11 cellular contexts compared by ENCODE assay signal in genomic region chr11:79406376-79406775, GRCh38. TPM values are rescaled to one million over a fixed set of nuclear protein-coding genes. Genes with fewer than 3 reads are reported as not detected.
DNase-seq lines count a peak whose midpoint lies in the region; ATAC-seq, FAIRE-seq and TF ChIP-seq lines count a peak whose summit lies in the region.
"Had no signal": no experiment of that assay in that cellular context is flagged by ENCODE, and none has a peak within 500 bp of the region (broad histone marks: within the 10 kb centered on the region; RNA-seq: fewer than 3 reads in every experiment).

No MANE protein-coding gene starts in this region.

- no peaks in the 10 kb centered on the region for H3K79me2 ChIP-seq in trophoblast cell (ENCODE audit: control insufficient read depth, insufficient read depth, low read length, poor library complexity)

- H3K18ac ChIP-seq in trophoblast cell (ENCODE audit: low read length), result no peak overlapping the region

- TF ChIP-seq POLR2A in GM12891 (IDR thresholded peaks at IDR 0.05; ENCODE audit: low read depth, low read length), result no peak

- no peak overlapping the region for H4K12ac ChIP-seq in trophoblast cell (ENCODE audit: low read depth, low read length)

- no peak overlapping the region for H2AFZ ChIP-seq in trophoblast cell (ENCODE audit: insufficient read depth, low read length, poor library complexity)
- H2AFZ ChIP-seq: hepatocyte had no signal

- no peak overlapping the region for H3K4ac ChIP-seq in trophoblast cell (ENCODE audit: low read depth, low read length)

- H3K4me3 ChIP-seq in trophoblast cell (ENCODE audit: low read depth, low read length), result no peak overlapping the region
- H3K4me3 ChIP-seq: hepatocyte, SJCRH30 had no signal

- no peaks in the 10 kb centered on the region for H3K36me3 ChIP-seq in trophoblast cell (ENCODE audit: control insufficient read depth in 1 of 2, insufficient read depth in 2 of 2, low read length in 2 of 2)
- H3K36me3 ChIP-seq: SJCRH30 had no signal

- POLR2A ChIA-PET in naive thymus-derived CD8-positive, alpha-beta T cell (lab: Charles Lee), result no interaction called here

- H4K91ac ChIP-seq in trophoblast cell (ENCODE audit: low read depth, low read length), result no peak overlapping the region

- no peak overlapping the region for H3K9ac ChIP-seq in trophoblast cell (ENCODE audit: low read length)

- H3K9me3 Mint-ChIP-seq in naive thymus-derived CD8-positive, alpha-beta T cell, result peaks cover 0 to 8% (median 0%) of the 10 kb centered on the region in 9 donors

- H3K27ac ChIP-seq in trophoblast cell (ENCODE audit: low read depth, low read length), result no peak overlapping the region
- H3K27ac ChIP-seq: hepatocyte, SJCRH30 had no signal

- peaks cover 2% of the 10 kb centered on the region for H3K9me3 ChIP-seq in trophoblast cell (ENCODE audit: insufficient read depth, low read depth, low read length)
- H3K9me3 ChIP-seq: SJCRH30 had no signal

- H3K4me2 ChIP-seq in trophoblast cell (ENCODE audit: low read length), result no peak overlapping the region
- H3K4me2 ChIP-seq: hepatocyte had no signal

- no peak overlapping the region for H2AK5ac ChIP-seq in trophoblast cell (ENCODE audit: low read length)

- no peaks in the 10 kb centered on the region for H3K27me3 ChIP-seq in trophoblast cell (ENCODE audit: insufficient read depth, low read length)
- H3K27me3 ChIP-seq: hepatocyte, SJCRH30 had no signal

- ATAC-seq in GM19468 (IDR thresholded peaks at IDR 0.05; ENCODE audit: extremely low read depth, unreplicated experiment), result peak; percentile 86
- ATAC-seq in HG03060 (IDR thresholded peaks at IDR 0.05; ENCODE audit: low read depth, unreplicated experiment), result peak; percentile 95
- no peak for ATAC-seq in naive thymus-derived CD8-positive, alpha-beta T cell
- no peak for ATAC-seq in esophagus mucosa

- WGBS in trophoblast cell (ENCODE audit: extremely low coverage, insufficient coverage, insufficient read length), result no CpG with 5 or more reads among the region's 5 CpGs

- no peak overlapping the region for H4K8ac ChIP-seq in trophoblast cell (ENCODE audit: low read depth, low read length)

- H3K14ac ChIP-seq in trophoblast cell (ENCODE audit: low read length), result no peak overlapping the region

- peak; percentile 75 for FAIRE-seq in GM12891 (lab: Jason Lieb, UNC)

- peaks cover 0 to 23% (median 4%) of the 10 kb centered on the region in 5 donors for H3K27me3 Mint-ChIP-seq in naive thymus-derived CD8-positive, alpha-beta T cell

- peaks cover 0 to 7% (median 0%) of the 10 kb centered on the region in 4 donors for H3K4me1 Mint-ChIP-seq in naive thymus-derived CD8-positive, alpha-beta T cell

- H3K27ac Mint-ChIP-seq in naive thymus-derived CD8-positive, alpha-beta T cell, result no peak overlapping the region

- no peaks in the 10 kb centered on the region for H3K4me1 ChIP-seq in trophoblast cell (ENCODE audit: control insufficient read depth in 1 of 2, insufficient read depth in 2 of 2, low read length in 2 of 2)
- H3K4me1 ChIP-seq: SJCRH30 had no signal

- no peak overlapping the region for H2BK12ac ChIP-seq in trophoblast cell (ENCODE audit: low read length)

- no peaks in the 10 kb centered on the region for H3K79me1 ChIP-seq in trophoblast cell (ENCODE audit: low read length)

- no peak overlapping the region for H3K4me3 Mint-ChIP-seq in naive thymus-derived CD8-positive, alpha-beta T cell

- no peak overlapping the region for H2BK120ac ChIP-seq in trophoblast cell (ENCODE audit: insufficient read depth, low read length, poor library complexity)

- H3K23ac ChIP-seq in trophoblast cell (ENCODE audit: low read length), result no peak overlapping the region

- H3K36me3 Mint-ChIP-seq in naive thymus-derived CD8-positive, alpha-beta T cell, result no peaks in the 10 kb centered on the region

- peak; percentile 29 for DNase-seq in GM12891 (ENCODE audit: insufficient read length, low spot score)
- DNase-seq in NOMO-1 (lab: John Stamatoyannopoulos, UW; ENCODE audit: unreplicated experiment in 2 of 2), result peak; percentile 32 to 82
- DNase-seq in naive thymus-derived CD8-positive, alpha-beta T cell, result no peak
- no peak for DNase-seq in RKO (ENCODE audit: low spot score)
- no peak for DNase-seq in trophoblast cell
- DNase-seq: NCI-H1092 treated with DMSO at 0.1 percent for 48 hours, SJCRH30 had no signal

- H2BK5ac ChIP-seq in trophoblast cell (ENCODE audit: low read depth, low read length, poor library complexity), result no peak overlapping the region

TF ChIP-seq in GM12891, 5 proteins besides CTCF, POLR2A, EP300 and RAD21:
- TF ChIP-seq TAF1 (IDR thresholded peaks at IDR 0.05; ENCODE audit: low read depth, low read length) (no peak), POU2F2 (IDR thresholded peaks at IDR 0.05; ENCODE audit: low read depth, low read length) (no peak), PAX5 (IDR thresholded peaks at IDR 0.05; ENCODE audit: insufficient read depth, low read length, severe bottlenecking) (no peak), SPI1 (IDR thresholded peaks at IDR 0.05; ENCODE audit: low read depth, low read length) (peak; percentile 100), POLR2AphosphoS5 (IDR thresholded peaks at IDR 0.05; ENCODE audit: low read depth, low read length) (no peak)

RNA-seq across cellular contexts. Expression of gene TENM4, which starts 34.5 kb away (rescaled TPM):
- 0.06 TPM for polyA plus RNA-seq in GM12891 (2012; ENCODE audit: low read depth, missing spikeins)
- not detected for total RNA-seq in naive thymus-derived CD8-positive, alpha-beta T cell
- not detected for polyA plus RNA-seq in naive thymus-derived CD8-positive, alpha-beta T cell
- total RNA-seq in esophagus mucosa, result 21.8 TPM
- 37.5 and 42.0 TPM in 2 replicates for polyA plus RNA-seq in trophoblast cell (2013)

Comparison
In these comparisons a context has a peak if more than half of its experiments do, and no peak if none do; other contexts are left out.
1. DNase-seq: peak in GM12891 (single experiment) and NOMO-1 (2 of 2); none in naive thymus-derived CD8-positive, alpha-beta T cell (0 of 10), RKO (single experiment) and trophoblast cell (0 of 2).
2. ATAC-seq: peak in GM19468 (single experiment) and HG03060 (single experiment); none in naive thymus-derived CD8-positive, alpha-beta T cell (0 of 2) and esophagus mucosa (single experiment).
3. RNA of gene TENM4, which starts 34.5 kb away (total RNA-seq): 21.8 TPM in esophagus mucosa (single experiment); not detected in naive thymus-derived CD8-positive, alpha-beta T cell; every median in the first group is over 10 times any median in the second.